ENCODE assay signal across 1 cellular context in genomic region chr1:17503146-17503545, GRCh38.
TF ChIP-seq lines count a peak whose summit lies in the region.

No MANE protein-coding gene starts in this region.

TF ChIP-seq in H1, 55 proteins besides CTCF, POLR2A, EP300 and RAD21 (continued from another document):
- TF ChIP-seq PHF8 (conservative IDR thresholded peaks at IDR 0.05; ENCODE audit: low read depth, low read length) = no peak
- no peak for TF ChIP-seq SIN3A (conservative IDR thresholded peaks at IDR 0.05 in 1 of 2, IDR thresholded peaks at IDR 0.05 in 1 of 2; ENCODE audit: low read depth in 1 of 2, low read length in 2 of 2)
- no peak for TF ChIP-seq CEBPB (IDR thresholded peaks at IDR 0.05; ENCODE audit: low read depth, low read length)
- TF ChIP-seq SIX5 (IDR thresholded peaks at IDR 0.05; ENCODE audit: low read depth, low read length) = no peak
- TF ChIP-seq JUN (IDR thresholded peaks at IDR 0.05; ENCODE audit: low read depth, low read length) = no peak
- TF ChIP-seq NRF1 (IDR thresholded peaks at IDR 0.05; ENCODE audit: low read depth, low read length) = no peak
- no peak for TF ChIP-seq NANOG (IDR thresholded peaks at IDR 0.05; ENCODE audit: insufficient read depth, low read depth, low read length, poor library complexity, severe bottlenecking)
- TF ChIP-seq BCL11A (IDR thresholded peaks at IDR 0.05; ENCODE audit: low read depth in 2 of 2, low read length in 2 of 2) = no peak
- no peak for TF ChIP-seq RNF2 (IDR thresholded peaks at IDR 0.05; ENCODE audit: borderline replicate concordance, low read depth, low read length, missing control alignments, poor library complexity, severe bottlenecking)
- no peak for TF ChIP-seq FOSL1 (IDR thresholded peaks at IDR 0.05; ENCODE audit: insufficient read depth, low read depth, low read length)
- TF ChIP-seq ASH2L (IDR thresholded peaks at IDR 0.05; ENCODE audit: low read length) = no peak
